In the genomic region with DNA sequence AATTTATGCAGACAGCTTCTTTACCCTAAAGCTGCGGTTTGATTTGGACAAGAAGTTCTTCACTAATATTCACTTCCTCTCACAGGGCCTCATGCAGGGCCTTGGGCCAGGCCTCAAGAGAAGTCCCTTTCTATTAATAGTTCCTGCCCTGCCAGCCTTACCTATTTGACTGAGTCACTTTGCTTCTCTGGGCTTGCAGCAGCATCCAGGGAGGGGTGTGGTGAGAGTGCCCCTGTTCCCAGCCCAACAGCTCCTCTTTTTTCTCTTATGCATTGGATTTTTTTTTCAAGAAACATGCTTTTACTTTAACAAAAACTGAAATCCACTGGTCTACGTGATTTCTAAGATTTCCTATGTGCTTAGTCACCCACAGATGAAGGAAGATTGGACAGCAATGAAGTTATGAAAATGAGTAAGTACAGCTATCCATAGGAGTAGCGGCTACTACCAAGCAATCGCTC, we compare ENCODE assay signal across 9 cellular contexts. TPM values are rescaled to one million over a fixed set of nuclear protein-coding genes. Genes with fewer than 3 reads are reported as not detected.
DNase-seq lines count a peak whose midpoint lies in the region; ATAC-seq and TF ChIP-seq lines count a peak whose summit lies in the region.
"Had no signal": no experiment of that assay in that cellular context is flagged by ENCODE, and none has a peak within 500 bp of the region (broad histone marks: within the 10 kb centered on the region; RNA-seq: fewer than 3 reads in every experiment).

No MANE protein-coding gene starts in this region.

- TF ChIP-seq CTCF in HFFc6 (IDR thresholded peaks at IDR 0.05), result no peak
- TF ChIP-seq CTCF in cardiac muscle cell (IDR thresholded peaks at IDR 0.05; ENCODE audit: low read depth, low read length), result no peak

- CTCF ChIA-PET in CD4-positive, alpha-beta memory T cell (lab: Charles Lee; ENCODE audit: partially characterized antibody), result interaction anchor here (1.8 kb wide), 1 partner anchor 72 kb away, joined by 4 read pairs; no protein-coding TSS in a partner anchor

- peaks cover 15% of the 10 kb centered on the region for H3K4me1 Mint-ChIP-seq in HFFc6 (ENCODE audit: low read depth)
- H3K4me1 Mint-ChIP-seq in CD4-positive, alpha-beta memory T cell, result peaks cover 4 to 28% (median 16%) of the 10 kb centered on the region in 4 donors
- peaks cover 7 to 23% (median 14%) of the 10 kb centered on the region in 4 donors for H3K4me1 Mint-ChIP-seq in naive thymus-derived CD8-positive, alpha-beta T cell

- ATAC-seq in GM18498 (IDR thresholded peaks at IDR 0.05; ENCODE audit: unreplicated experiment) (peak; percentile 49), sciatic nerve (no peak)
- no peak for ATAC-seq in naive thymus-derived CD8-positive, alpha-beta T cell

- H3K9me3 ChIP-seq in cardiac muscle cell (ENCODE audit: low read depth), result no peaks in the 10 kb centered on the region
- H3K9me3 ChIP-seq in CD4-positive, alpha-beta memory T cell (ENCODE audit: control insufficient read depth in 1 of 2, low read length in 2 of 2), result no peaks in the 10 kb centered on the region

- peaks cover 7% of the 10 kb centered on the region for H3K4me1 ChIP-seq in cardiac muscle cell (ENCODE audit: low read depth)
- peaks cover 4% of the 10 kb centered on the region for H3K4me1 ChIP-seq in CD4-positive, alpha-beta memory T cell (ENCODE audit: insufficient read depth, low read length)

- no peak overlapping the region for H3K4me3 ChIP-seq in cardiac muscle cell
- H3K4me3 ChIP-seq in CD4-positive, alpha-beta memory T cell (ENCODE audit: low read length in 2 of 2), result no peak overlapping the region

- intact Hi-C loops in sciatic nerve (cut with DNase I), result no loop called here
- intact Hi-C loops in CD4-positive, alpha-beta memory T cell (cut with micrococcal nuclease), result no loop called here

- DNase-seq in HFFc6 (peak; percentile 53), NOMO-1 treated with dmso at 0.1 percent for 144 hours (lab: John Stamatoyannopoulos, UW; ENCODE audit: unreplicated experiment) (peak; percentile 55), cardiac muscle cell (ENCODE audit: low read depth in 1 of 2, low spot score in 1 of 2) (peak; percentile 38 to 57), sciatic nerve (ENCODE audit: low spot score) (no peak), NCI-H2227 treated with DMSO at 0.1 percent for 48 hours (lab: John Stamatoyannopoulos, UW) (no peak)
- no peak for DNase-seq in CD4-positive, alpha-beta memory T cell
- DNase-seq in naive thymus-derived CD8-positive, alpha-beta T cell, result no peak

- peak overlapping the region; percentile 75 for H3K4me3 Mint-ChIP-seq in HFFc6
- H3K4me3 Mint-ChIP-seq in CD4-positive, alpha-beta memory T cell, result no peak overlapping the region
- H3K4me3 Mint-ChIP-seq in naive thymus-derived CD8-positive, alpha-beta T cell, result peak overlapping the region in 1 of 10 donors; percentile 28

- H3K36me3 Mint-ChIP-seq in HFFc6 (ENCODE audit: low read depth), result no peaks in the 10 kb centered on the region
- H3K36me3 Mint-ChIP-seq in CD4-positive, alpha-beta memory T cell, result peaks cover 0 to 7% of the 10 kb centered on the region in 2 donors
- no peaks in the 10 kb centered on the region for H3K36me3 Mint-ChIP-seq in naive thymus-derived CD8-positive, alpha-beta T cell

- peaks cover 1% of the 10 kb centered on the region; the same call in 1 of the 2 replicates for H3K27me3 Mint-ChIP-seq in HFFc6 (ENCODE audit: insufficient read depth)
- H3K27me3 Mint-ChIP-seq in CD4-positive, alpha-beta memory T cell, result peaks cover 0 to 2% of the 10 kb centered on the region in 2 donors
- H3K27me3 Mint-ChIP-seq in naive thymus-derived CD8-positive, alpha-beta T cell, result peaks cover 0 to 2% (median 0%) of the 10 kb centered on the region in 5 donors

- H3K36me3 ChIP-seq in cardiac muscle cell, result no peaks in the 10 kb centered on the region
- no peaks in the 10 kb centered on the region for H3K36me3 ChIP-seq in CD4-positive, alpha-beta memory T cell (ENCODE audit: insufficient read depth, low read length)

- POLR2A ChIA-PET in CD4-positive, alpha-beta memory T cell (lab: Charles Lee; ENCODE audit: partially characterized antibody), result interaction anchor here (1.6 kb wide), 1 partner anchor 11 kb away, joined by 5 read pairs; no protein-coding TSS in a partner anchor
- POLR2A ChIA-PET in naive thymus-derived CD8-positive, alpha-beta T cell (lab: Charles Lee), result no interaction called here

- H3K27ac ChIP-seq in cardiac muscle cell, result peak overlapping the region; percentile 91
- no peak overlapping the region for H3K27ac ChIP-seq in CD4-positive, alpha-beta memory T cell (ENCODE audit: low read depth, low read length)

- no peaks in the 10 kb centered on the region for H3K9me3 Mint-ChIP-seq in HFFc6
- peaks cover 0 to 11% (median 0%) of the 10 kb centered on the region in 8 donors for H3K9me3 Mint-ChIP-seq in CD4-positive, alpha-beta memory T cell
- H3K9me3 Mint-ChIP-seq in naive thymus-derived CD8-positive, alpha-beta T cell, result peaks cover 0 to 7% (median 0%) of the 10 kb centered on the region in 9 donors

- peak overlapping the region; percentile 91 for H3K27ac Mint-ChIP-seq in HFFc6
- H3K27ac Mint-ChIP-seq in CD4-positive, alpha-beta memory T cell, result peak overlapping the region in 1 of 7 donors; percentile 24
- peak overlapping the region in 2 of 10 donors; percentile 23 to 46 for H3K27ac Mint-ChIP-seq in naive thymus-derived CD8-positive, alpha-beta T cell

- H3K27me3 ChIP-seq in cardiac muscle cell, result no peaks in the 10 kb centered on the region
- H3K27me3 ChIP-seq in CD4-positive, alpha-beta memory T cell (ENCODE audit: insufficient read depth, low read length), result no peaks in the 10 kb centered on the region

RNA-seq across cellular contexts. Expression of a gene that starts 26.7 kb away (rescaled TPM):
- total RNA-seq in HFFc6 (2021; fragmentation: NEBNext Ultra II Directional; extraction: Animal tissue kit (Norgen Biotek cat#: 25700)), result 10 to 100 TPM in 5 of 6 experiments, 1 to 10 TPM in 1; 9.7 to 15.4 (median 14.1) TPM
- total RNA-seq in cardiac muscle cell (28.5 and 32.9 TPM in 2 replicates), sciatic nerve (21.3 TPM)
- polyA plus RNA-seq in cardiac muscle cell, result 32.9 and 35.4 TPM in 2 replicates
- total RNA-seq in CD4-positive, alpha-beta memory T cell, result 1 to 10 TPM; 4.9 to 6.9 TPM
- polyA plus RNA-seq in CD4-positive, alpha-beta memory T cell, result 10 to 100 TPM in 1 of 2 donors, 1 to 10 TPM in 1; 2.8 to 11.2 TPM
- 10 to 100 TPM in 1 of 2 experiments, 1 to 10 TPM in 1; 3.9 to 11.5 TPM for total RNA-seq in naive thymus-derived CD8-positive, alpha-beta T cell
- polyA plus RNA-seq in naive thymus-derived CD8-positive, alpha-beta T cell, result 1 to 10 TPM; 4.9 to 5.4 (median 5.3) TPM

RNA-seq across cellular contexts. Expression of a gene that starts 34.5 kb away (rescaled TPM):
- 10 to 100 TPM; 13.0 to 19.1 (median 16.6) TPM for total RNA-seq in HFFc6 (2021; fragmentation: NEBNext Ultra II Directional; extraction: Animal tissue kit (Norgen Biotek cat#: 25700))
- total RNA-seq in cardiac muscle cell (27.7 and 29.8 TPM in 2 replicates), sciatic nerve (30.1 TPM)
- 24.7 and 38.3 TPM in 2 replicates for polyA plus RNA-seq in cardiac muscle cell
- total RNA-seq in CD4-positive, alpha-beta memory T cell, result 10 to 100 TPM; 16.6 to 17.3 TPM
- 1 to 10 TPM; 3.2 to 3.8 TPM for polyA plus RNA-seq in CD4-positive, alpha-beta memory T cell
- total RNA-seq in naive thymus-derived CD8-positive, alpha-beta T cell, result 10 to 100 TPM; 14.9 to 20.7 TPM
- 1 to 10 TPM; 2.9 to 5.7 (median 4.7) TPM for polyA plus RNA-seq in naive thymus-derived CD8-positive, alpha-beta T cell

RNA-seq across cellular contexts. Expression of a gene that starts 55.9 kb away (rescaled TPM):
- not detected for total RNA-seq in HFFc6 (2021; fragmentation: NEBNext Ultra II Directional; extraction: Animal tissue kit (Norgen Biotek cat#: 25700))
- total RNA-seq in cardiac muscle cell, result not detected in 2 replicates
- not detected in 2 replicates for polyA plus RNA-seq in cardiac muscle cell
- total RNA-seq in sciatic nerve, result not detected
- not detected for total RNA-seq in CD4-positive, alpha-beta memory T cell
- polyA plus RNA-seq in CD4-positive, alpha-beta memory T cell, result not detected
- not detected for total RNA-seq in naive thymus-derived CD8-positive, alpha-beta T cell
- not detected for polyA plus RNA-seq in naive thymus-derived CD8-positive, alpha-beta T cell
- total RNA-seq: glomerular endothelial cell had no signal

Comparison
In these comparisons a context has a peak if more than half of its experiments do, and no peak if none do; other contexts are left out.
1. DNase-seq: peak in HFFc6 (single experiment), NOMO-1 treated with dmso at 0.1 percent for 144 hours (single experiment) and cardiac muscle cell (2 of 2); none in sciatic nerve (single experiment), CD4-positive, alpha-beta memory T cell (0 of 5), naive thymus-derived CD8-positive, alpha-beta T cell (0 of 10) and NCI-H2227 treated with DMSO at 0.1 percent for 48 hours (single experiment).